ENCODE assay signal across 7 cellular contexts in the genomic region with DNA sequence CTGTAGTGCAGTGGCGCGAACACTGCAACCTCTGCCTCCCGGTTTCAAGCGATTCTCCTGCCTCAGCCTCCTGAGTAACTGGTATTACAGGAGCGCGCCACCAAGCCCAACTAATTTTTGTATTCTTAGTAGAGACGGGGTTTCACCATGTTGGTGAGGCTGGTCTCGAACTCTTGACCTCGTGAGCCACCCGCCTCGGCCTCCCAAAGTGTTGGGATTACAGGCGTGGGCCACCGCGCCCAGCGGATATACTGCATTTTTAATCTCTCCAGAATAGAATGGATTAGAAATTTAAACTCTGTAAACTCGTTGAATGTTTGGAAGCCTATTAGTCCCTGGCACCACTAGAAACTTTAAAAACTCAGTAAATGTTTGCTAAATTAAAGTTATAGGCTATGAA. TPM values are rescaled to one million over a fixed set of nuclear protein-coding genes. Genes with fewer than 3 reads are reported as not detected.
DNase-seq lines count a peak whose midpoint lies in the region; ATAC-seq, FAIRE-seq and TF ChIP-seq lines count a peak whose summit lies in the region.
"Not testable (repeated sequence)": the region's sequence is repeated elsewhere in the genome, so short reads cannot be mapped to it uniquely, and the experiment has no call there.

No MANE protein-coding gene starts in this region.

- H3K4me3 ChIP-seq in PC-9 (peak overlapping the region; percentile 78; the same call in 1 of the 2 replicates), heart right ventricle (peak overlapping the region in 6 of 10 donors; percentile 78 to 94 (median 85))
- H3K4me3 ChIP-seq in K562; skeletal muscle satellite cell (ENCODE audit: low read length): not testable (repeated sequence)

- H3K9me3 ChIP-seq in H9 (ENCODE audit: control insufficient read depth, low read depth, low read length); PC-9 (ENCODE audit: insufficient read depth, low read depth); K562 (replicated peaks; ENCODE audit: control insufficient read depth, insufficient read depth, low read depth, low read length); heart right ventricle; skeletal muscle satellite cell (replicated peaks; ENCODE audit: low read length): not testable (repeated sequence)

- not testable (repeated sequence) for H3T11ph ChIP-seq in H9 (ENCODE audit: low read length)

- peak overlapping the region in 1 of 2 experiments; percentile 99; a peak in 3 of 5 replicates for H3K4me3 Mint-ChIP-seq in H9
- H3K4me3 Mint-ChIP-seq in activated CD4-positive, alpha-beta memory T cell treated with anti-CD3 and anti-CD28 coated beads, Interleukin-2, amount 10 ng/mL, durations not matched to agents 7 days and 5 days, result peak overlapping the region; percentile 99
- peak overlapping the region; percentile 95 to 100 (median 99) for H3K4me3 Mint-ChIP-seq in naive thymus-derived CD8-positive, alpha-beta T cell

- not testable (repeated sequence) for H4K20me1 ChIP-seq in H9 (ENCODE audit: control insufficient read depth, insufficient read depth, insufficient read length); PC-9 (ENCODE audit: insufficient read depth); K562 (replicated peaks; ENCODE audit: control insufficient read depth, insufficient read depth, low read length)

- H2BK120ac ChIP-seq in H9 (ENCODE audit: low read depth, low read length, poor library complexity, severe bottlenecking), result not testable (repeated sequence)

- H3K9ac ChIP-seq in H9 (ENCODE audit: extremely low read depth, insufficient read length, low read length); skeletal muscle satellite cell (ENCODE audit: low read depth, low read length): not testable (repeated sequence)
- peak overlapping the region in 1 of 2 experiments; percentile 76; a peak in 1 of 4 replicates for H3K9ac ChIP-seq in K562 (ENCODE audit: insufficient read depth in 1 of 2, low read depth in 2 of 2, low read length in 2 of 2)

- H3K9me3 Mint-ChIP-seq in H9; activated CD4-positive, alpha-beta memory T cell treated with anti-CD3 and anti-CD28 coated beads, Interleukin-2, amount 10 ng/mL, durations not matched to agents 7 days and 5 days; naive thymus-derived CD8-positive, alpha-beta T cell: not testable (repeated sequence)

- POLR2A ChIA-PET in PC-9 (lab: Charles Lee; ENCODE audit: unreplicated experiment); activated CD4-positive, alpha-beta memory T cell treated with anti-CD3 and anti-CD28 coated beads, Interleukin-2, amount 10 ng/mL, durations not matched to agents 7 days and 5 days (lab: Charles Lee); K562 (lab: Yijun Ruan, JAX): not testable (repeated sequence)
- POLR2A ChIA-PET in naive thymus-derived CD8-positive, alpha-beta T cell (lab: Charles Lee), result interaction anchor here (0.7 to 1.7 kb wide), 2 partner anchors 69 to 674 kb away, joined by 4 to 6 read pairs; a partner anchor contains a TSS

- peaks cover 32 to 34% of the 10 kb centered on the region in 2 experiments for H3K4me1 Mint-ChIP-seq in H9
- peaks cover 64% of the 10 kb centered on the region for H3K4me1 Mint-ChIP-seq in activated CD4-positive, alpha-beta memory T cell treated with anti-CD3 and anti-CD28 coated beads, Interleukin-2, amount 10 ng/mL, durations not matched to agents 7 days and 5 days
- H3K4me1 Mint-ChIP-seq in naive thymus-derived CD8-positive, alpha-beta T cell, result peaks cover 30 to 69% (median 60%) of the 10 kb centered on the region in 4 donors

- not testable (repeated sequence) for H3K36me3 Mint-ChIP-seq in H9 (ENCODE audit: insufficient read depth in 1 of 3, low read depth in 3 of 3); activated CD4-positive, alpha-beta memory T cell treated with anti-CD3 and anti-CD28 coated beads, Interleukin-2, amount 10 ng/mL, durations not matched to agents 7 days and 5 days (ENCODE audit: low read depth); naive thymus-derived CD8-positive, alpha-beta T cell

- not testable (repeated sequence) for H3K4ac ChIP-seq in H9 (ENCODE audit: low read depth, low read length)

- H3K18ac ChIP-seq in H9 (ENCODE audit: insufficient read length, low read depth, low read length), result not testable (repeated sequence)

- TF ChIP-seq POLR2A in K562 (conservative IDR thresholded peaks at IDR 0.05), result not testable (repeated sequence)

- H3K27ac ChIP-seq in H9 (ENCODE audit: insufficient read length, low read depth, low read length); PC-9; K562 (ENCODE audit: extremely low read depth, low read depth, low read length): not testable (repeated sequence)
- peak overlapping the region in 4 of 10 donors; percentile 93 to 96 (median 94) for H3K27ac ChIP-seq in heart right ventricle

- FAIRE-seq in K562 (lab: Jason Lieb, UNC), result not testable (repeated sequence)

- not testable (repeated sequence) for H3K27me3 Mint-ChIP-seq in H9 (ENCODE audit: low read depth); activated CD4-positive, alpha-beta memory T cell treated with anti-CD3 and anti-CD28 coated beads, Interleukin-2, amount 10 ng/mL, durations not matched to agents 7 days and 5 days; naive thymus-derived CD8-positive, alpha-beta T cell

- not testable (repeated sequence) for H4K8ac ChIP-seq in H9 (replicated peaks; ENCODE audit: insufficient read length, low read depth, low read length)

- H3K14ac ChIP-seq in H9 (ENCODE audit: insufficient read depth, low read length), result not testable (repeated sequence)

- TF ChIP-seq EP300 in K562 (IDR thresholded peaks at IDR 0.05; ENCODE audit: low read length), result not testable (repeated sequence)

- in situ Hi-C loops in K562 (cut with MboI), result not testable (repeated sequence)

- not testable (repeated sequence) for TF ChIP-seq RAD21 in K562 (CRISPR knock-in tag; conservative IDR thresholded peaks at IDR 0.05 in 1 of 2, IDR thresholded peaks at IDR 0.05 in 1 of 2)

- not testable (repeated sequence) for H3K79me1 ChIP-seq in H9 (ENCODE audit: insufficient read depth, low read depth, low read length, poor library complexity, severe bottlenecking)

- not testable (repeated sequence) for H3K4me2 ChIP-seq in H9 (ENCODE audit: insufficient read depth, insufficient read length, low read length); K562 (ENCODE audit: insufficient read depth, low read length)
- H3K4me2 ChIP-seq in PC-9, result peak overlapping the region; percentile 99
- peak overlapping the region; percentile 53 for H3K4me2 ChIP-seq in skeletal muscle satellite cell (ENCODE audit: low read length)

- BruUV-seq in PC-9 (replicated peaks; lab: Mats Ljungman, UMichigan); K562 (replicated peaks; lab: Mats Ljungman, UMichigan): not testable (repeated sequence)

- intact Hi-C loops in PC-9 (cut with micrococcal nuclease; ENCODE audit: unreplicated experiment), result loop anchor here (2.0 kb wide), 1 partner anchor 393 kb away; a partner anchor contains a TSS
- intact Hi-C loops in K562 (cut with micrococcal nuclease); heart right ventricle (cut with DNase I): not testable (repeated sequence)

- TF ChIP-seq CTCF in H9 (conservative IDR thresholded peaks at IDR 0.05); PC-9 (conservative IDR thresholded peaks at IDR 0.05); K562 (IDR thresholded peaks at IDR 0.05 in 2 of 3, conservative IDR thresholded peaks at IDR 0.05 in 1 of 3; ENCODE audit: insufficient read depth in 2 of 3, low read depth in 1 of 3, low read length in 3 of 3); heart right ventricle (IDR thresholded peaks at IDR 0.05): not testable (repeated sequence)

- H2AFZ ChIP-seq in H9 (ENCODE audit: low read length), result not testable (repeated sequence)
- peak overlapping the region; percentile 59 for H2AFZ ChIP-seq in PC-9
- peak overlapping the region; percentile 96 for H2AFZ ChIP-seq in K562 (ENCODE audit: low read depth, low read length)

- not testable (repeated sequence) for H2BK15ac ChIP-seq in H9 (ENCODE audit: low read depth, low read length)

- not testable (repeated sequence) for H3K56ac ChIP-seq in H9 (ENCODE audit: insufficient read length, low read depth, low read length)

- H3K9me2 ChIP-seq in PC-9 (ENCODE audit: insufficient read depth), result not testable (repeated sequence)

- peaks cover 11% of the 10 kb centered on the region for H3K23me2 ChIP-seq in H9 (ENCODE audit: insufficient read length, low read depth, low read length, poor library complexity, severe bottlenecking)

- CTCF ChIA-PET in PC-9 (lab: Charles Lee); activated CD4-positive, alpha-beta memory T cell treated with anti-CD3 and anti-CD28 coated beads, Interleukin-2, amount 10 ng/mL, durations not matched to agents 7 days and 5 days (lab: Charles Lee); K562 (lab: Yijun Ruan, JAX; ENCODE audit: low intra/inter-chr PET ratio): not testable (repeated sequence)

- H3K27ac Mint-ChIP-seq in H9, result peak overlapping the region in 2 of 3 experiments; percentile 40 to 49; a peak in 2 of 7 replicates
- H3K27ac Mint-ChIP-seq in activated CD4-positive, alpha-beta memory T cell treated with anti-CD3 and anti-CD28 coated beads, Interleukin-2, amount 10 ng/mL, durations not matched to agents 7 days and 5 days, result not testable (repeated sequence)
- H3K27ac Mint-ChIP-seq in naive thymus-derived CD8-positive, alpha-beta T cell, result peak overlapping the region in 8 of 10 donors; percentile 87 to 99 (median 97)

- not testable (repeated sequence) for H3K27me3 ChIP-seq in H9 (ENCODE audit: insufficient read depth, low read length); PC-9 (ENCODE audit: insufficient read depth, low read depth); K562 (ENCODE audit: control insufficient read depth in 2 of 2, insufficient read depth in 2 of 2, low read length in 2 of 2); heart right ventricle; skeletal muscle satellite cell (ENCODE audit: control insufficient read depth, insufficient read depth, low read length)

- H2BK20ac ChIP-seq in H9 (ENCODE audit: low read depth, low read length, poor library complexity, severe bottlenecking), result not testable (repeated sequence)

- H2BK12ac ChIP-seq in H9 (ENCODE audit: insufficient read length, low read depth, low read length), result not testable (repeated sequence)

- not testable (repeated sequence) for DNase-seq in H9; PC-9; activated CD4-positive, alpha-beta memory T cell treated with anti-CD3 and anti-CD28 coated beads, Interleukin-2, amount 10 ng/mL, durations not matched to agents 7 days and 5 days; K562 (ENCODE audit: extremely low read depth in 1 of 4, low spot score in 3 of 4); heart right ventricle; naive thymus-derived CD8-positive, alpha-beta T cell

- not testable (repeated sequence) for H2AK5ac ChIP-seq in H9 (ENCODE audit: insufficient read length, low read length)

- H3K36me3 ChIP-seq in PC-9 (ENCODE audit: low read depth); K562 (ENCODE audit: control insufficient read depth, insufficient read depth, low read length); skeletal muscle satellite cell (ENCODE audit: insufficient read depth, low read length): not testable (repeated sequence)
- H3K36me3 ChIP-seq in heart right ventricle, result peaks cover 0 to 15% (median 0%) of the 10 kb centered on the region in 9 donors

- H3F3A ChIP-seq in PC-9 (ENCODE audit: insufficient read depth, low read depth), result not testable (repeated sequence)

- not testable (repeated sequence) for H3K4me1 ChIP-seq in H9 (ENCODE audit: insufficient read depth, low read length)
- H3K4me1 ChIP-seq in PC-9 (replicated peaks; ENCODE audit: insufficient read depth) (peaks cover 46% of the 10 kb centered on the region), K562 (replicated peaks in 1 of 2; ENCODE audit: control insufficient read depth in 2 of 2, insufficient read depth in 2 of 2, low read length in 2 of 2) (peaks cover 29 to 32% of the 10 kb centered on the region in 2 experiments; a peak in 4 of 5 replicates), heart right ventricle (peaks cover 12 to 62% (median 50%) of the 10 kb centered on the region in 9 donors), skeletal muscle satellite cell (ENCODE audit: control insufficient read depth, insufficient read depth, low read length) (peaks cover 26% of the 10 kb centered on the region)

- no CpG with 5 or more reads among the region's 16 CpGs for WGBS in H9 (ENCODE audit: extremely low coverage, insufficient read length, low lambda C conversion rate)
- 46% methylated on average over 14 of the region's 16 CpGs for WGBS in K562 (ENCODE audit: insufficient coverage, low coverage, missing lambda C conversion rate)
- WGBS in heart right ventricle, 2 donors, result 64 to 68% methylated on average over 16 of the region's 16 CpGs

- not testable (repeated sequence) for H4K91ac ChIP-seq in H9 (ENCODE audit: insufficient read length, low read depth, low read length)

- not testable (repeated sequence) for ATAC-seq in K562; heart right ventricle; naive thymus-derived CD8-positive, alpha-beta T cell

- H3K79me2 ChIP-seq in H9 (ENCODE audit: insufficient read depth, low read length), result not testable (repeated sequence)
- H3K79me2 ChIP-seq in PC-9 (ENCODE audit: low read depth) (peaks cover 36% of the 10 kb centered on the region), K562 (ENCODE audit: control insufficient read depth, insufficient read depth, low read length) (peaks cover 43% of the 10 kb centered on the region)

- H4K5ac ChIP-seq in H9 (ENCODE audit: insufficient read length, low read depth, low read length), result not testable (repeated sequence)

- H3K9me1 ChIP-seq in K562 (ENCODE audit: control insufficient read depth, insufficient read depth, low read length), result not testable (repeated sequence)

- not testable (repeated sequence) for H2BK5ac ChIP-seq in H9 (ENCODE audit: insufficient read length, low read length)

- H3K23ac ChIP-seq in H9 (ENCODE audit: insufficient read length, low read depth, low read length), result not testable (repeated sequence)

RNA-seq across cellular contexts. Expression of a gene that starts 0.9 kb away (rescaled TPM):
- total RNA-seq in H9 (2021) (62.5 and 68.4 TPM in 2 replicates), PC-9 (2021) (49.9 and 56.5 TPM in 2 replicates), K562 (2014; rRNA removed) (27.6 and 44.5 TPM in 2 replicates), K562 (2014; rRNA removed; fragmentation: Illumina TruSeq; extraction: Trizol) (52.5 and 61.7 TPM in 2 replicates), K562 (2015; rRNA removed; fragmentation: Illumina TruSeq; extraction: Trizol) (49.6 and 52.6 TPM in 2 replicates), K562 (2021) (79.9 and 85.3 TPM in 2 replicates), heart right ventricle (10 to 100 TPM; 46.5 to 80.8 (median 63.0) TPM)
- total RNA-seq in activated CD4-positive, alpha-beta memory T cell treated with anti-CD3 and anti-CD28 coated beads, Interleukin-2, amount 10 ng/mL, durations not matched to agents 7 days and 5 days, result 10 to 100 TPM; 72.2 to 74.1 TPM
- total RNA-seq in K562 (2011; cell fraction: chromatin; rRNA removed; ENCODE audit: low replicate concordance), result 68.9 and 142 TPM in 2 replicates
- total RNA-seq in K562 (2011; cell fraction: nucleolus; rRNA removed), result 43.7 and 53.2 TPM in 2 replicates
- total RNA-seq in K562 (2011; cell fraction: nucleoplasm; rRNA removed), result 78.5 and 91.2 TPM in 2 replicates
- polyA plus RNA-seq in K562 (2011; rRNA removed) (80.2 and 80.9 TPM in 2 replicates), K562 (2014; fragmentation: Illumina TruSeq; extraction: Trizol) (53.6 and 61.7 TPM in 2 replicates), K562 (2014; fragmentation: Nextera tagmentation; extraction: Ambion mirVana) (10 to 100 TPM; 10.1 to 12.6 TPM), K562 (2014; rRNA removed) (48.3 and 51.4 TPM in 2 replicates), heart right ventricle (10 to 100 TPM; 16.8 to 34.0 TPM)
- polyA plus RNA-seq in K562 (2011; cell fraction: cytosol; rRNA removed), result 53.7 and 90.4 TPM in 2 replicates
- 177 and 213 TPM in 2 replicates for polyA plus RNA-seq in K562 (2011; cell fraction: nucleus; rRNA removed)
- 49.3 and 53.3 TPM in 2 replicates for polyA plus RNA-seq in K562 (2012)
- 50.4 and 59.4 TPM in 2 replicates for polyA minus RNA-seq in K562 (2011; rRNA and poly(A)+ RNA removed)
- 24.3 and 26.5 TPM in 2 replicates for polyA minus RNA-seq in K562 (2011; cell fraction: cytosol; rRNA and poly(A)+ RNA removed)
- polyA minus RNA-seq in K562 (2011; cell fraction: nucleus; rRNA and poly(A)+ RNA removed), result 41.7 and 73.0 TPM in 2 replicates
- 100 to 1,000 TPM; 134 to 137 TPM for total RNA-seq in naive thymus-derived CD8-positive, alpha-beta T cell
- 10 to 100 TPM; 46.1 to 52.1 (median 49.0) TPM for polyA plus RNA-seq in naive thymus-derived CD8-positive, alpha-beta T cell
- total RNA-seq in skeletal muscle satellite cell (2012; rRNA removed), result 39.5 and 41.1 TPM in 2 replicates

RNA-seq across cellular contexts. Expression of a gene that starts 2.6 kb away (rescaled TPM):
- total RNA-seq in H9 (2021), result 7.3 and 7.7 TPM in 2 replicates
- total RNA-seq in PC-9 (2021), result 7.0 and 8.0 TPM in 2 replicates
- total RNA-seq in activated CD4-positive, alpha-beta memory T cell treated with anti-CD3 and anti-CD28 coated beads, Interleukin-2, amount 10 ng/mL, durations not matched to agents 7 days and 5 days, result 10 to 100 TPM in 1 of 2 experiments, 1 to 10 TPM in 1; 9.9 to 10.5 TPM
- total RNA-seq in K562 (2011; cell fraction: chromatin; rRNA removed; ENCODE audit: low replicate concordance), result 1.5 and 2.2 TPM in 2 replicates
- 0.79 and 1.0 TPM in 2 replicates for total RNA-seq in K562 (2011; cell fraction: nucleolus; rRNA removed)
- 1.2 and 2.1 TPM in 2 replicates for total RNA-seq in K562 (2011; cell fraction: nucleoplasm; rRNA removed)
- 2.0 and 2.9 TPM in 2 replicates for total RNA-seq in K562 (2014; rRNA removed)
- total RNA-seq in K562 (2014; rRNA removed; fragmentation: Illumina TruSeq; extraction: Trizol), result 4.9 and 5.0 TPM in 2 replicates
- total RNA-seq in K562 (2015; rRNA removed; fragmentation: Illumina TruSeq; extraction: Trizol), result 4.3 TPM in 2 replicates
- total RNA-seq in K562 (2021), result 4.4 and 4.5 TPM in 2 replicates
- polyA plus RNA-seq in K562 (2011; rRNA removed), result 4.3 and 4.4 TPM in 2 replicates
- polyA plus RNA-seq in K562 (2011; cell fraction: cytosol; rRNA removed), result 1.7 and 2.8 TPM in 2 replicates
- polyA plus RNA-seq in K562 (2011; cell fraction: nucleus; rRNA removed), result 1.9 and 2.3 TPM in 2 replicates
- polyA plus RNA-seq in K562 (2012), result 2.0 and 2.8 TPM in 2 replicates
- polyA plus RNA-seq in K562 (2014; fragmentation: Illumina TruSeq; extraction: Trizol), result 4.5 and 5.0 TPM in 2 replicates
- 1 to 10 TPM; 1.4 to 1.6 TPM for polyA plus RNA-seq in K562 (2014; fragmentation: Nextera tagmentation; extraction: Ambion mirVana)
- polyA plus RNA-seq in K562 (2014; rRNA removed), result 3.5 and 4.1 TPM in 2 replicates
- polyA minus RNA-seq in K562 (2011; rRNA and poly(A)+ RNA removed), result 4.6 and 5.9 TPM in 2 replicates
- polyA minus RNA-seq in K562 (2011; cell fraction: cytosol; rRNA and poly(A)+ RNA removed), result 2.4 and 3.5 TPM in 2 replicates
- 1.1 and 2.2 TPM in 2 replicates for polyA minus RNA-seq in K562 (2011; cell fraction: nucleus; rRNA and poly(A)+ RNA removed)
- 10 to 100 TPM in 5 of 10 donors, 1 to 10 TPM in 5; 6.6 to 14.4 (median 10.2) TPM for total RNA-seq in heart right ventricle
- 1 to 10 TPM; 1.1 to 4.5 TPM for polyA plus RNA-seq in heart right ventricle
- 10 to 100 TPM; 15.0 to 15.8 TPM for total RNA-seq in naive thymus-derived CD8-positive, alpha-beta T cell
- polyA plus RNA-seq in naive thymus-derived CD8-positive, alpha-beta T cell, result 1 to 10 TPM; 2.8 to 4.1 (median 3.8) TPM
- total RNA-seq in skeletal muscle satellite cell (2012; rRNA removed), result 6.1 TPM in 2 replicates
